In the genomic region with DNA sequence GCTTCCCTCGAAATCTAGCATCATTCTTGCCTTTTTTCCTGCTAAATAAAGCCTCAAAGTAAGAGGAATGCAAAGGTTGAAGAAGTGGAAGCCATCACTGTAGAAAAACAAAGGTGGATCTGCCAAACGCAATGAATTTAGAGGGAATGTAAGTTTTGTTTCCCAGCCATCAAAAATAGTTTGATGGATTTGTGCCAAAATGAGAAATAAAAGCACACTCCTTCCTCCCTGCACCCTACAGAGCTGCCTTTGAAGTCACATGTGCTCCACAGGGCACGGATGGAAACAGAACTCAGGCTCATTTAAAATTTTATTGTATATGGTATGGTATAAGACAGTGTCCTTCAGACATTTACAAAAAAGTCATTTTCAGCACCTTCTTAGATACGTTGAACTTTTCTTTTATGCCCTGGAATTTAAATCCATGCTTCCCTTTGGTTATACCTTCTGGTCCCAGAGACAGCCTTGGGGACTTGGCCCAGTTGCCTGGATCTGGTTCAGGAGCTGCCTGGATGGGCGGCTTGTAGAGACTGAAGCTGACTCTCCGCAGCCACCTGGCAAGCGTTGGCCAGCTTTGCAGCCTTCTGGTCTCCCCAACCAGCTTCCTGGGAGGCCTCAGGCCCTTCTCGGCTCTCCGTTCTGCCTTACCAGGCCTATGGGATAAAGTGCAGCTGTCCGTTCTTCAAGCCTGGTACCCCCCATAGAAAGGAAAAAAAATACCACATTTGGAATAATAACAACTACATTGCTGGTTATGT, we compare ENCODE assay signal across 22 cellular contexts.
"Had no signal": no experiment of that assay in that cellular context is flagged by ENCODE, and none has a peak within 500 bp of the region (broad histone marks: within the 10 kb centered on the region; RNA-seq: fewer than 3 reads in every experiment).

No MANE protein-coding gene starts in this region.

- DNase-seq: foreskin keratinocyte; heart right ventricle; hypothalamus; islet precursor cell; left ventricle myocardium inferior; lower lobe of right lung; natural killer cell; occipital lobe; right cardiac atrium; small intestine; stimulated activated CD4-positive, alpha-beta T cell treated with anti-CD3 and anti-CD28 coated beads, Interleukin-12 subunit alpha, Interleukin-12 subunit beta, amount 100 ng/mL, for 4 hours; stimulated activated CD4-positive, alpha-beta T cell treated with anti-CD3 and anti-CD28 coated beads, Interleukin-4, amount 100 ng/mL, for 1 hour; stimulated activated CD8-positive, alpha-beta memory T cell treated with anti-CD3 and anti-CD28 coated beads, Interleukin-4, amount 100 ng/mL, for 48 hours; stimulated activated naive CD8-positive, alpha-beta T cell treated with anti-CD3 and anti-CD28 coated beads, Interleukin-15, Interleukin-2, amounts not matched to agents 100 U/mL and 50 U/mL, for 24 hours; tibial artery; uterus had no signal

- H3K27ac ChIP-seq: foreskin keratinocyte, heart right ventricle, left ventricle myocardium inferior, lower lobe of right lung, neural progenitor cell, pancreas, suprapubic skin, tibial artery, upper lobe of left lung, uterus had no signal

- ATAC-seq: foreskin keratinocyte; heart right ventricle; lower lobe of right lung; natural killer cell; pancreas; right cardiac atrium; stimulated activated effector memory CD8-positive, alpha-beta T cell treated with anti-CD3 and anti-CD28 coated beads, Interleukin-12 subunit alpha, Interleukin-12 subunit beta, amount 100 ng/mL, for 72 hours; stimulated activated naive CD8-positive, alpha-beta T cell treated with anti-CD3 and anti-CD28 coated beads, Interleukin-15, Interleukin-2, amounts not matched to agents 100 U/mL and 50 U/mL, for 24 hours had no signal

- H3K4me2 ChIP-seq: neural progenitor cell had no signal

- H2AFZ ChIP-seq: neural progenitor cell had no signal

- FAIRE-seq: colon, pancreas, small intestine had no signal

- H3K9me3 ChIP-seq: left ventricle myocardium inferior, lower lobe of right lung, pancreas, suprapubic skin, tibial artery, upper lobe of left lung, uterus had no signal

- H3K36me3 ChIP-seq: heart right ventricle, left ventricle myocardium inferior, lower lobe of right lung, neural progenitor cell, pancreas, suprapubic skin, tibial artery, upper lobe of left lung, uterus had no signal

- H3K9ac ChIP-seq: neural progenitor cell had no signal

- H3K4me1 ChIP-seq: foreskin keratinocyte, heart right ventricle, left ventricle myocardium inferior, lower lobe of right lung, suprapubic skin, tibial artery, upper lobe of left lung, uterus had no signal

- H3K4me3 ChIP-seq: heart right ventricle, left ventricle myocardium inferior, lower lobe of right lung, neural progenitor cell, pancreas, suprapubic skin, tibial artery, upper lobe of left lung, uterus had no signal

- H3K27me3 ChIP-seq: foreskin keratinocyte, heart right ventricle, neural progenitor cell, pancreas, suprapubic skin, tibial artery, upper lobe of left lung, uterus had no signal
